In the genomic region with DNA sequence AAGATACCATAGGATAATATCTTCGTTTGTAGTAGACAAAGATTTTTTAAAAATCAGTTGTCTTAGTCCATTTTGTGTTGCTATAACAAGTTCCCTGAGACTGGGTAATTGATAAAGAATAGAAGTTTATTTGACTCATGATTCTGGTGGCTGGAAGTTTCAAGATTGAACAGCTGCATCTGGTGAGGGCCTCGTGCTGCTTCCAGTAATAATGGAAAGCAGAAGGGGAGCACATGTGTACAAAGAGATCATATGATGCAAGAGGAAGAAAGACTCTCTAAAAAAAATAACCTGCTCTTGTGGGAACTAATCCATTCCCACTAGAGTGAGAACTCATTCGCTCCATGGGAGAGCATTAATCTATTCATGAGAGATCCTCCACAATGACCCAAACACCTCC, we compare ENCODE assay signal across 1 cellular context.
TF ChIP-seq lines count a peak whose summit lies in the region.

No MANE protein-coding gene starts in this region.

TF ChIP-seq in K562, 482 proteins besides CTCF, POLR2A, EP300 and RAD21 (continues in another document):
- TF ChIP-seq ZC3H4 (CRISPR knock-in tag; IDR thresholded peaks at IDR 0.05; ENCODE audit: borderline replicate concordance) (no peak), ARNT (IDR thresholded peaks at IDR 0.05) (no peak), PRPF4 (IDR thresholded peaks at IDR 0.05; ENCODE audit: insufficient read depth, low read depth, low read length, poor library complexity, severe bottlenecking) (no peak), MECOM (CRISPR knock-in tag; IDR thresholded peaks at IDR 0.05) (peak; percentile 65; the same call in 1 of the 2 replicates), ETS2 (tag; IDR thresholded peaks at IDR 0.05; ENCODE audit: borderline replicate concordance, poor library complexity, severe bottlenecking) (no peak), SMARCC2 (IDR thresholded peaks at IDR 0.05; ENCODE audit: low read depth) (no peak), C11orf30 (IDR thresholded peaks at IDR 0.05; ENCODE audit: low read depth) (no peak), HEY1 (CRISPR knock-in tag; IDR thresholded peaks at IDR 0.05; ENCODE audit: borderline replicate concordance) (no peak), ZNF197 (CRISPR knock-in tag; IDR thresholded peaks at IDR 0.05; ENCODE audit: low read depth) (peak; percentile 76), PHF8 (IDR thresholded peaks at IDR 0.05; ENCODE audit: borderline replicate concordance, low read length) (no peak), FOXA1 (IDR thresholded peaks at IDR 0.05; ENCODE audit: borderline replicate concordance) (no peak), NFE2L1 (tag; IDR thresholded peaks at IDR 0.05; ENCODE audit: borderline replicate concordance, low read depth) (no peak), RCOR1 (IDR thresholded peaks at IDR 0.05; ENCODE audit: borderline replicate concordance in 1 of 2, low read depth in 2 of 2, low read length in 2 of 2) (no peak), TAF9B (IDR thresholded peaks at IDR 0.05; ENCODE audit: partially characterized antibody) (no peak), NUFIP1 (IDR thresholded peaks at IDR 0.05; ENCODE audit: partially characterized antibody) (no peak), SMARCE1 (IDR thresholded peaks at IDR 0.05) (no peak), HMG20A (CRISPR knock-in tag; conservative IDR thresholded peaks at IDR 0.05) (no peak), MCM7 (IDR thresholded peaks at IDR 0.05) (no peak), RUNX1 (IDR thresholded peaks at IDR 0.05; ENCODE audit: low read depth) (no peak), CEBPG (CRISPR knock-in tag; IDR thresholded peaks at IDR 0.05) (peak; percentile 77), CEBPG (tag; conservative IDR thresholded peaks at IDR 0.05 in 1 of 2, IDR thresholded peaks at IDR 0.05 in 1 of 2) (peak; percentile 75 to 97), BRD4 (IDR thresholded peaks at IDR 0.05) (no peak; the same call in 1 of the 2 replicates), ZNF778 (CRISPR knock-in tag; IDR thresholded peaks at IDR 0.05) (no peak), HIVEP1 (CRISPR knock-in tag; IDR thresholded peaks at IDR 0.05) (peak; percentile 83), EP400 (IDR thresholded peaks at IDR 0.05) (peak; percentile 72), ZC3H8 (IDR thresholded peaks at IDR 0.05) (no peak), MCM3 (IDR thresholded peaks at IDR 0.05) (no peak), OTX1 (CRISPR knock-in tag; IDR thresholded peaks at IDR 0.05) (no peak), SIX5 (IDR thresholded peaks at IDR 0.05; ENCODE audit: borderline replicate concordance in 1 of 2, insufficient read depth in 1 of 2, low read depth in 1 of 2, low read length in 2 of 2) (no peak), SMAD2 (IDR thresholded peaks at IDR 0.05; ENCODE audit: low read depth, low read length) (no peak), HOXB6 (CRISPR knock-in tag; IDR thresholded peaks at IDR 0.05; ENCODE audit: borderline replicate concordance) (no peak), TEAD4 (IDR thresholded peaks at IDR 0.05; ENCODE audit: low read length) (peak; percentile 24; the same call in 1 of the 2 replicates), TEAD4 (CRISPR knock-in tag; IDR thresholded peaks at IDR 0.05; ENCODE audit: borderline replicate concordance) (no peak), ZNF282 (CRISPR knock-in tag; IDR thresholded peaks at IDR 0.05) (no peak), CREM (IDR thresholded peaks at IDR 0.05; ENCODE audit: low read depth) (no peak), ZFPM2 (CRISPR knock-in tag; IDR thresholded peaks at IDR 0.05) (no peak), ZNF766 (CRISPR knock-in tag; conservative IDR thresholded peaks at IDR 0.05) (peak; percentile 67), ZNF668 (CRISPR knock-in tag; IDR thresholded peaks at IDR 0.05) (peak; percentile 83; the same call in 1 of the 2 replicates), ZNF140 (CRISPR knock-in tag; IDR thresholded peaks at IDR 0.05) (no peak), FIP1L1 (IDR thresholded peaks at IDR 0.05; ENCODE audit: low read depth, low read length, poor library complexity, severe bottlenecking) (no peak), BMI1 (IDR thresholded peaks at IDR 0.05; ENCODE audit: low read length) (no peak), NONO (IDR thresholded peaks at IDR 0.05; ENCODE audit: low read depth in 2 of 2, low read length in 1 of 2) (no peak), MEIS2 (IDR thresholded peaks at IDR 0.05; ENCODE audit: partially characterized antibody) (no peak), EGR1 (conservative IDR thresholded peaks at IDR 0.05) (no peak), HNRNPH1 (optimal IDR thresholded peaks at IDR 0.05; ENCODE audit: low read depth, low read length) (no peak), ZNF274 (IDR thresholded peaks at IDR 0.05; ENCODE audit: borderline replicate concordance, low read depth, low read length) (no peak), LCOR (CRISPR knock-in tag; IDR thresholded peaks at IDR 0.05) (no peak), CXXC5 (CRISPR knock-in tag; IDR thresholded peaks at IDR 0.05) (peak; percentile 75), PCBP2 (IDR thresholded peaks at IDR 0.05; ENCODE audit: low read depth, low read length, poor library complexity, severe bottlenecking) (no peak), ARHGAP35 (IDR thresholded peaks at IDR 0.05; ENCODE audit: partially characterized antibody) (no peak), JUN (IDR thresholded peaks at IDR 0.05; ENCODE audit: borderline replicate concordance, low read depth, low read length) (peak; percentile 24; the same call in 1 of the 2 replicates), JUN (CRISPR knock-in tag; IDR thresholded peaks at IDR 0.05; ENCODE audit: borderline replicate concordance) (no peak), TFAM (CRISPR knock-in tag; conservative IDR thresholded peaks at IDR 0.05) (no peak), TCF7L2 (IDR thresholded peaks at IDR 0.05; ENCODE audit: low read depth, low read length) (no peak), RBBP5 (IDR thresholded peaks at IDR 0.05; ENCODE audit: borderline replicate concordance, insufficient read depth, low read length, poor library complexity, severe bottlenecking) (no peak), ZBTB17 (CRISPR knock-in tag; IDR thresholded peaks at IDR 0.05) (no peak), POU5F1 (IDR thresholded peaks at IDR 0.05; ENCODE audit: borderline replicate concordance, low read depth, low read length, partially characterized antibody) (no peak)
- TF ChIP-seq, protein P1, sequence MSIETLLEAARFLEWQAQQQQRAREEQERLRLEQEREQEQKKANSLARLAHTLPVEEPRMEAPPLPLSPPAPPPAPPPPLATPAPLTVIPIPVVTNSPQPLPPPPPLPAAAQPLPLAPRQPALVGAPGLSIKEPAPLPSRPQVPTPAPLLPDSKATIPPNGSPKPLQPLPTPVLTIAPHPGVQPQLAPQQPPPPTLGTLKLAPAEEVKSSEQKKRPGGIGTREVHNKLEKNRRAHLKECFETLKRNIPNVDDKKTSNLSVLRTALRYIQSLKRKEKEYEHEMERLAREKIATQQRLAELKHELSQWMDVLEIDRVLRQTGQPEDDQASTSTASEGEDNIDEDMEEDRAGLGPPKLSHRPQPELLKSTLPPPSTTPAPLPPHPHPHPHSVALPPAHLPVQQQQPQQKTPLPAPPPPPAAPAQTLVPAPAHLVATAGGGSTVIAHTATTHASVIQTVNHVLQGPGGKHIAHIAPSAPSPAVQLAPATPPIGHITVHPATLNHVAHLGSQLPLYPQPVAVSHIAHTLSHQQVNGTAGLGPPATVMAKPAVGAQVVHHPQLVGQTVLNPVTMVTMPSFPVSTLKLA (conservative IDR thresholded peaks at IDR 0.05) = no peak
- TF ChIP-seq, protein P2, sequence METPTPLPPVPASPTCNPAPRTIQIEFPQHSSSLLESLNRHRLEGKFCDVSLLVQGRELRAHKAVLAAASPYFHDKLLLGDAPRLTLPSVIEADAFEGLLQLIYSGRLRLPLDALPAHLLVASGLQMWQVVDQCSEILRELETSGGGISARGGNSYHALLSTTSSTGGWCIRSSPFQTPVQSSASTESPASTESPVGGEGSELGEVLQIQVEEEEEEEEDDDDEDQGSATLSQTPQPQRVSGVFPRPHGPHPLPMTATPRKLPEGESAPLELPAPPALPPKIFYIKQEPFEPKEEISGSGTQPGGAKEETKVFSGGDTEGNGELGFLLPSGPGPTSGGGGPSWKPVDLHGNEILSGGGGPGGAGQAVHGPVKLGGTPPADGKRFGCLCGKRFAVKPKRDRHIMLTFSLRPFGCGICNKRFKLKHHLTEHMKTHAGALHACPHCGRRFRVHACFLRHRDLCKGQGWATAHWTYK (CRISPR knock-in tag; IDR thresholded peaks at IDR 0.05) = 0 out of 2 replicates have a peak, but pooled peaks have one; percentile 59
- TF ChIP-seq, protein P3, sequence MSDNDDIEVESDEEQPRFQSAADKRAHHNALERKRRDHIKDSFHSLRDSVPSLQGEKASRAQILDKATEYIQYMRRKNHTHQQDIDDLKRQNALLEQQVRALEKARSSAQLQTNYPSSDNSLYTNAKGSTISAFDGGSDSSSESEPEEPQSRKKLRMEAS (CRISPR knock-in tag; IDR thresholded peaks at IDR 0.05) = no peak
- TF ChIP-seq, protein P4, sequence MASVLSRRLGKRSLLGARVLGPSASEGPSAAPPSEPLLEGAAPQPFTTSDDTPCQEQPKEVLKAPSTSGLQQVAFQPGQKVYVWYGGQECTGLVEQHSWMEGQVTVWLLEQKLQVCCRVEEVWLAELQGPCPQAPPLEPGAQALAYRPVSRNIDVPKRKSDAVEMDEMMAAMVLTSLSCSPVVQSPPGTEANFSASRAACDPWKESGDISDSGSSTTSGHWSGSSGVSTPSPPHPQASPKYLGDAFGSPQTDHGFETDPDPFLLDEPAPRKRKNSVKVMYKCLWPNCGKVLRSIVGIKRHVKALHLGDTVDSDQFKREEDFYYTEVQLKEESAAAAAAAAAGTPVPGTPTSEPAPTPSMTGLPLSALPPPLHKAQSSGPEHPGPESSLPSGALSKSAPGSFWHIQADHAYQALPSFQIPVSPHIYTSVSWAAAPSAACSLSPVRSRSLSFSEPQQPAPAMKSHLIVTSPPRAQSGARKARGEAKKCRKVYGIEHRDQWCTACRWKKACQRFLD (CRISPR knock-in tag; IDR thresholded peaks at IDR 0.05) = peak; percentile 63; the same call in 1 of the 2 replicates
- TF ChIP-seq, protein P5, sequence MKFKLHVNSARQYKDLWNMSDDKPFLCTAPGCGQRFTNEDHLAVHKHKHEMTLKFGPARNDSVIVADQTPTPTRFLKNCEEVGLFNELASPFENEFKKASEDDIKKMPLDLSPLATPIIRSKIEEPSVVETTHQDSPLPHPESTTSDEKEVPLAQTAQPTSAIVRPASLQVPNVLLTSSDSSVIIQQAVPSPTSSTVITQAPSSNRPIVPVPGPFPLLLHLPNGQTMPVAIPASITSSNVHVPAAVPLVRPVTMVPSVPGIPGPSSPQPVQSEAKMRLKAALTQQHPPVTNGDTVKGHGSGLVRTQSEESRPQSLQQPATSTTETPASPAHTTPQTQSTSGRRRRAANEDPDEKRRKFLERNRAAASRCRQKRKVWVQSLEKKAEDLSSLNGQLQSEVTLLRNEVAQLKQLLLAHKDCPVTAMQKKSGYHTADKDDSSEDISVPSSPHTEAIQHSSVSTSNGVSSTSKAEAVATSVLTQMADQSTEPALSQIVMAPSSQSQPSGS (CRISPR knock-in tag; IDR thresholded peaks at IDR 0.05) = no peak
- TF ChIP-seq, protein P6, sequence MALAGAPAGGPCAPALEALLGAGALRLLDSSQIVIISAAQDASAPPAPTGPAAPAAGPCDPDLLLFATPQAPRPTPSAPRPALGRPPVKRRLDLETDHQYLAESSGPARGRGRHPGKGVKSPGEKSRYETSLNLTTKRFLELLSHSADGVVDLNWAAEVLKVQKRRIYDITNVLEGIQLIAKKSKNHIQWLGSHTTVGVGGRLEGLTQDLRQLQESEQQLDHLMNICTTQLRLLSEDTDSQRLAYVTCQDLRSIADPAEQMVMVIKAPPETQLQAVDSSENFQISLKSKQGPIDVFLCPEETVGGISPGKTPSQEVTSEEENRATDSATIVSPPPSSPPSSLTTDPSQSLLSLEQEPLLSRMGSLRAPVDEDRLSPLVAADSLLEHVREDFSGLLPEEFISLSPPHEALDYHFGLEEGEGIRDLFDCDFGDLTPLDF (CRISPR knock-in tag; IDR thresholded peaks at IDR 0.05) = no peak
- TF ChIP-seq, protein P7, sequence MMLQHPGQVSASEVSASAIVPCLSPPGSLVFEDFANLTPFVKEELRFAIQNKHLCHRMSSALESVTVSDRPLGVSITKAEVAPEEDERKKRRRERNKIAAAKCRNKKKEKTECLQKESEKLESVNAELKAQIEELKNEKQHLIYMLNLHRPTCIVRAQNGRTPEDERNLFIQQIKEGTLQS (IDR thresholded peaks at IDR 0.05) = peak; percentile 76
- TF ChIP-seq, protein P7 (CRISPR knock-in tag; conservative IDR thresholded peaks at IDR 0.05) = no peak
- TF ChIP-seq, protein P8, sequence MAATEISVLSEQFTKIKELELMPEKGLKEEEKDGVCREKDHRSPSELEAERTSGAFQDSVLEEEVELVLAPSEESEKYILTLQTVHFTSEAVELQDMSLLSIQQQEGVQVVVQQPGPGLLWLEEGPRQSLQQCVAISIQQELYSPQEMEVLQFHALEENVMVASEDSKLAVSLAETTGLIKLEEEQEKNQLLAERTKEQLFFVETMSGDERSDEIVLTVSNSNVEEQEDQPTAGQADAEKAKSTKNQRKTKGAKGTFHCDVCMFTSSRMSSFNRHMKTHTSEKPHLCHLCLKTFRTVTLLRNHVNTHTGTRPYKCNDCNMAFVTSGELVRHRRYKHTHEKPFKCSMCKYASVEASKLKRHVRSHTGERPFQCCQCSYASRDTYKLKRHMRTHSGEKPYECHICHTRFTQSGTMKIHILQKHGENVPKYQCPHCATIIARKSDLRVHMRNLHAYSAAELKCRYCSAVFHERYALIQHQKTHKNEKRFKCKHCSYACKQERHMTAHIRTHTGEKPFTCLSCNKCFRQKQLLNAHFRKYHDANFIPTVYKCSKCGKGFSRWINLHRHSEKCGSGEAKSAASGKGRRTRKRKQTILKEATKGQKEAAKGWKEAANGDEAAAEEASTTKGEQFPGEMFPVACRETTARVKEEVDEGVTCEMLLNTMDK (IDR thresholded peaks at IDR 0.05; ENCODE audit: borderline replicate concordance, insufficient read depth, low read depth, low read length, poor library complexity, severe bottlenecking) = no peak
- TF ChIP-seq, protein P9, sequence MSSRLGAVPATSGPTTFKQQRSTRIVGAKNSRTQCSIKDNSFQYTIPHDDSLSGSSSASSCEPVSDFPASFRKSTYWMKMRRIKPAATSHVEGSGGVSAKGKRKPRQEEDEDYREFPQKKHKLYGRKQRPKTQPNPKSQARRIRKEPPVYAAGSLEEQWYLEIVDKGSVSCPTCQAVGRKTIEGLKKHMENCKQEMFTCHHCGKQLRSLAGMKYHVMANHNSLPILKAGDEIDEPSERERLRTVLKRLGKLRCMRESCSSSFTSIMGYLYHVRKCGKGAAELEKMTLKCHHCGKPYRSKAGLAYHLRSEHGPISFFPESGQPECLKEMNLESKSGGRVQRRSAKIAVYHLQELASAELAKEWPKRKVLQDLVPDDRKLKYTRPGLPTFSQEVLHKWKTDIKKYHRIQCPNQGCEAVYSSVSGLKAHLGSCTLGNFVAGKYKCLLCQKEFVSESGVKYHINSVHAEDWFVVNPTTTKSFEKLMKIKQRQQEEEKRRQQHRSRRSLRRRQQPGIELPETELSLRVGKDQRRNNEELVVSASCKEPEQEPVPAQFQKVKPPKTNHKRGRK (tag; IDR thresholded peaks at IDR 0.05) = no peak
